ENCODE assay signal across 13 cellular contexts in genomic region chrX:18129694-18130093, GRCh38.
A peak's percentile ranks its signal among the peaks of the same experiment; 100 is the strongest.
DNase-seq lines count a peak whose midpoint lies in the region; ATAC-seq and TF ChIP-seq lines count a peak whose summit lies in the region.
"Had no signal": no experiment of that assay in that cellular context is flagged by ENCODE, and none has a peak within 500 bp of the region (broad histone marks: within the 10 kb centered on the region; RNA-seq: fewer than 3 reads in every experiment).

No MANE protein-coding gene starts in this region.

- H3K27me3 ChIP-seq in MG63: no peaks in the 10 kb centered on the region

- in situ Hi-C loops in GM13976 (cut with MboI; ENCODE audit: low sequenced_read_pairs, unreplicated experiment): no loop called here

- TF ChIP-seq CTCF in GM12865 (IDR thresholded peaks at IDR 0.05; ENCODE audit: insufficient read depth, low read depth, low read length, missing control alignments): no peak
- TF ChIP-seq CTCF in GM13976 (IDR thresholded peaks at IDR 0.05; ENCODE audit: borderline replicate concordance, control extremely low read depth, extremely low read depth, insufficient read depth, missing control alignments): no peak

- no peak for ATAC-seq in GM18511 (IDR thresholded peaks at IDR 0.05; ENCODE audit: unreplicated experiment)
- ATAC-seq in activated T-cell treated with anti-CD3 and anti-CD28 coated beads, Interleukin-2, amount 50 U/mL, for 4 hours: no peak

- H3K4me3 ChIP-seq in GM12865 (ENCODE audit: low read depth, low read length): no peak overlapping the region
- no peak overlapping the region for H3K4me3 ChIP-seq in MG63
- H3K4me3 ChIP-seq: BLaER1 treated with 17β-estradiol and CSF1 and Interleukin-3, amounts not matched to agents 10 nM and 100 nM had no signal

- no peaks in the 10 kb centered on the region for H3K4me1 Mint-ChIP-seq in activated T-cell treated with anti-CD3 and anti-CD28 coated beads, Interleukin-2, amount 50 U/mL, for 4 hours (ENCODE audit: low read depth)
- H3K4me1 Mint-ChIP-seq: CD4-positive, CD25-positive, alpha-beta regulatory T cell had no signal

- no peaks in the 10 kb centered on the region for H3K9me3 Mint-ChIP-seq in activated T-cell treated with anti-CD3 and anti-CD28 coated beads, Interleukin-2, amount 50 U/mL, for 4 hours

- no peak overlapping the region for H3K4me3 Mint-ChIP-seq in activated T-cell treated with anti-CD3 and anti-CD28 coated beads, Interleukin-2, amount 50 U/mL, for 4 hours
- H3K4me3 Mint-ChIP-seq: CD4-positive, CD25-positive, alpha-beta regulatory T cell had no signal

- DNase-seq in NCI-H2171 treated with DMSO at 0.1 percent for 48 hours (lab: John Stamatoyannopoulos, UW): peak; percentile 15
- no peak for DNase-seq in NCI-H2171 (lab: John Stamatoyannopoulos, UW)
- peak; percentile 23 for DNase-seq in GM12865 (ENCODE audit: low read depth)
- DNase-seq in MG63: peak; percentile 2
- peak; percentile 74 for DNase-seq in left kidney (ENCODE audit: low read depth, low spot score)
- DNase-seq in activated T-cell treated with anti-CD3 and anti-CD28 coated beads, Interleukin-2, amount 50 U/mL, for 4 hours: no peak
- DNase-seq in GM13976 (ENCODE audit: low spot score): no peak
- DNase-seq: ACHN; CD4-positive, CD25-positive, alpha-beta regulatory T cell; DMS53; HCEC 1CT had no signal

- no peaks in the 10 kb centered on the region for H3K9me3 ChIP-seq in MG63

- H3K27me3 Mint-ChIP-seq in activated T-cell treated with anti-CD3 and anti-CD28 coated beads, Interleukin-2, amount 50 U/mL, for 4 hours (ENCODE audit: low read depth): no peaks in the 10 kb centered on the region
- H3K27me3 Mint-ChIP-seq: CD4-positive, CD25-positive, alpha-beta regulatory T cell had no signal

- no peaks in the 10 kb centered on the region for H3K36me3 Mint-ChIP-seq in activated T-cell treated with anti-CD3 and anti-CD28 coated beads, Interleukin-2, amount 50 U/mL, for 4 hours (ENCODE audit: insufficient read depth)
- H3K36me3 Mint-ChIP-seq: CD4-positive, CD25-positive, alpha-beta regulatory T cell had no signal

- no peaks in the 10 kb centered on the region for H3K36me3 ChIP-seq in MG63
- H3K36me3 ChIP-seq: BLaER1 treated with 17β-estradiol and CSF1 and Interleukin-3, amounts not matched to agents 10 nM and 100 nM had no signal

Comparison
In these comparisons a context has a peak if more than half of its experiments do, and no peak if none do; other contexts are left out.
1. DNase-seq: peak in NCI-H2171 treated with DMSO at 0.1 percent for 48 hours (single experiment), GM12865 (single experiment), MG63 (single experiment) and left kidney (single experiment); none in NCI-H2171 (single experiment), activated T-cell treated with anti-CD3 and anti-CD28 coated beads, Interleukin-2, amount 50 U/mL, for 4 hours (single experiment) and GM13976 (single experiment).